Comparison of ENCODE assay signal across 25 cellular contexts in the genomic region with DNA sequence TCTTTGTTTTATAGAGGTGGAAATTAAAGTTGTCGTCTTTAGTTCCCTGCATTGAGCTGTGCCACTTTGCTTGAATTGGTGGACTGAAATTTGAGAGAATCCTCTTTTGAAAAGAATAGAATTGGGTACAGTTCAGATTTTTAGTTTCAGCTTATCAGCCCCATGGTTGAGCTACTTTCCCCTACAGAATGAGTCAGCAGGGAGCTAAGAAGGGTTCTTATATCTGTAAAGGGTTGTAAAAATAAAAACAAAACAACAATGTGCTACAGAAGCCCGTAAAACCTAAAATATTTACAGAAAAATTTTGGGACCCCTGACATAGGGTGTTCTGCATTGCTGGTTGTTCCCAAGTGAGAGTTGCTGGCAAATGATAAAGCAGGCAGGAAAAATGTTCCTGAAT. TPM values are rescaled to one million over a fixed set of nuclear protein-coding genes. Genes with fewer than 3 reads are reported as not detected.
DNase-seq lines count a peak whose midpoint lies in the region; ATAC-seq, FAIRE-seq and TF ChIP-seq lines count a peak whose summit lies in the region.
"Had no signal": no experiment of that assay in that cellular context is flagged by ENCODE, and none has a peak within 500 bp of the region (broad histone marks: within the 10 kb centered on the region; RNA-seq: fewer than 3 reads in every experiment).

No MANE protein-coding gene starts in this region.

- no peak overlapping the region for H2AFZ ChIP-seq in PC-3 (ENCODE audit: low read length)
- H2AFZ ChIP-seq in GM12878 (ENCODE audit: control insufficient read depth, low read depth, low read length) = no peak overlapping the region

- intact Hi-C loops in activated CD4-positive, alpha-beta T cell treated with anti-CD3 and anti-CD28 coated beads for 36 hours (cut with DNase I, micrococcal nuclease) = loop anchor here in 1 of 2 experiments (1.0 kb wide), 1 partner anchor 27 kb away; no protein-coding TSS in a partner anchor
- intact Hi-C loops in PC-3 (cut with micrococcal nuclease) (loop anchor here (10.0 kb wide), 1 partner anchor 54 kb away; no protein-coding TSS in a partner anchor), GM12878 (cut with micrococcal nuclease; ENCODE audit: unreplicated experiment) (no loop called here), ovary (cut with DNase I) (no loop called here), left ventricle myocardium superior (cut with micrococcal nuclease) (no loop called here)

- RAD21 ChIA-PET in GM12878 (lab: Charles Lee; ENCODE audit: unreplicated experiment) = interaction anchor here (0.7 to 1.7 kb wide), 7 partner anchors 10 to 283 kb away, joined by 3 to 6 read pairs (median 4); no protein-coding TSS in a partner anchor

- no peak for ATAC-seq in activated CD4-positive, alpha-beta T cell treated with anti-CD3 and anti-CD28 coated beads for 36 hours
- no peak for ATAC-seq in PC-3
- ATAC-seq in GM12878 = peak; percentile 37
- no peak for ATAC-seq in left ventricle myocardium superior
- ATAC-seq: stimulated activated naive CD8-positive, alpha-beta T cell treated with anti-CD3 and anti-CD28 coated beads, Interleukin-15, amount 100 ng/mL, for 72 hours had no signal

- H3K9ac ChIP-seq in PC-3 (ENCODE audit: low read length) (no peak overlapping the region), GM12878 (ENCODE audit: control insufficient read depth, insufficient read depth, low read length) (no peak overlapping the region)

- H3K79me2 ChIP-seq in PC-3 (ENCODE audit: low read length) = peaks cover 73% of the 10 kb centered on the region
- peaks cover 11% of the 10 kb centered on the region for H3K79me2 ChIP-seq in GM12878 (ENCODE audit: control insufficient read depth, insufficient read depth, low read length)

- no peak for TF ChIP-seq RAD21 in GM12878 (IDR thresholded peaks at IDR 0.05; ENCODE audit: insufficient read depth, low read depth, low read length)

- WGBS in GM12878 (ENCODE audit: insufficient coverage, insufficient replicate concordance, low lambda C conversion rate, missing lambda C conversion rate) = 39% methylated on average over 2 of the region's 2 CpGs
- WGBS in ovary, 3 donors = 53 to 67% (median 56%) methylated on average over 2 of the region's 2 CpGs
- 88% methylated on average over 2 of the region's 2 CpGs for WGBS in suprapubic skin

- H3K4me2 ChIP-seq in PC-3 (ENCODE audit: low read length) (no peak overlapping the region), GM12878 (ENCODE audit: control insufficient read depth, insufficient read depth) (no peak overlapping the region)

- peaks cover 80% of the 10 kb centered on the region for H3K36me3 Mint-ChIP-seq in activated CD4-positive, alpha-beta T cell treated with anti-CD3 and anti-CD28 coated beads for 36 hours (ENCODE audit: low read depth)

- POLR2A ChIA-PET in activated CD4-positive, alpha-beta T cell treated with anti-CD3 and anti-CD28 coated beads for 36 hours (lab: Charles Lee) = interaction anchor here (1.1 to 1.7 kb wide), 2 partner anchors 30 to 32 kb away, joined by 5 to 6 read pairs; no protein-coding TSS in a partner anchor
- POLR2A ChIA-PET in PC-3 (lab: Charles Lee; ENCODE audit: unreplicated experiment) = interaction anchor here (0.6 kb wide), 1 partner anchor 29 kb away, joined by 3 read pairs; no protein-coding TSS in a partner anchor
- POLR2A ChIA-PET in GM12878 (lab: Charles Lee) = interaction anchor here (0.6 to 4.1 kb wide), 7 partner anchors 9 to 42 kb away, joined by 3 to 19 read pairs (median 3); a partner anchor contains a TSS

- in situ Hi-C loops in GM12878 (cut with MboI) = no loop called here

- TF ChIP-seq EP300 in GM12878 (IDR thresholded peaks at IDR 0.05; ENCODE audit: borderline replicate concordance in 1 of 2, control insufficient read depth in 1 of 2, low read depth in 2 of 2, low read length in 2 of 2) (no peak), ovary (IDR thresholded peaks at IDR 0.05) (no peak), suprapubic skin (IDR thresholded peaks at IDR 0.05) (no peak)

- TF ChIP-seq CTCF in PC-3 (conservative IDR thresholded peaks at IDR 0.05; ENCODE audit: low read depth, low read length) (no peak), GM12878 (IDR thresholded peaks at IDR 0.05 in 2 of 3, conservative IDR thresholded peaks at IDR 0.05 in 1 of 3; ENCODE audit: control insufficient read depth in 2 of 3, extremely low read depth in 1 of 3, insufficient read depth in 1 of 3, low read depth in 3 of 3, low read length in 3 of 3) (no peak), neutrophil (IDR thresholded peaks at IDR 0.05) (no peak), ovary (IDR thresholded peaks at IDR 0.05) (no peak), suprapubic skin (IDR thresholded peaks at IDR 0.05) (no peak)

- CTCF ChIA-PET in activated CD4-positive, alpha-beta T cell treated with anti-CD3 and anti-CD28 coated beads for 36 hours (lab: Charles Lee) = interaction anchor here (0.6 to 1.1 kb wide), 4 partner anchors 21 to 1773 kb away, joined by 3 to 4 read pairs (median 3); no protein-coding TSS in a partner anchor
- CTCF ChIA-PET in PC-3 (lab: Charles Lee) (interaction anchor here (0.6 kb wide), 2 partner anchors 27 to 42 kb away, joined by 3 to 5 read pairs; no protein-coding TSS in a partner anchor), GM12878 (lab: Yijun Ruan, JAX) (interaction anchor here (0.7 to 1.7 kb wide), 9 partner anchors 10 to 67 kb away, joined by 3 to 5 read pairs (median 3); no protein-coding TSS in a partner anchor)

- H3K4me3 ChIP-seq in PC-3 (ENCODE audit: low read length) = no peak overlapping the region
- peak overlapping the region; percentile 6; the same call in 1 of the 2 replicates for H3K4me3 ChIP-seq in GM12878
- H3K4me3 ChIP-seq in neutrophil (ENCODE audit: low read depth in 1 of 2, low read length in 1 of 2) = no peak overlapping the region
- H3K4me3 ChIP-seq in ovary = no peak overlapping the region
- no peak overlapping the region for H3K4me3 ChIP-seq in suprapubic skin
- H3K4me3 ChIP-seq: SJCRH30 had no signal

- peaks cover 38% of the 10 kb centered on the region for H3F3A ChIP-seq in PC-3 (ENCODE audit: low read length, unreplicated experiment)

- H3K4me1 ChIP-seq in PC-3 (ENCODE audit: insufficient read depth, low read length) = peaks cover 40% of the 10 kb centered on the region
- peaks cover 21% of the 10 kb centered on the region for H3K4me1 ChIP-seq in GM12878 (ENCODE audit: control insufficient read depth, insufficient read depth, low read length)
- H3K4me1 ChIP-seq in neutrophil (ENCODE audit: control insufficient read depth in 1 of 2, insufficient read depth in 1 of 2, low read depth in 1 of 2, low read length in 1 of 2) = no peaks in the 10 kb centered on the region
- H3K4me1 ChIP-seq in ovary (ENCODE audit: insufficient read depth) = no peaks in the 10 kb centered on the region
- H3K4me1 ChIP-seq in suprapubic skin = no peaks in the 10 kb centered on the region
- H3K4me1 ChIP-seq: SJCRH30 had no signal

- DNase-seq in activated CD4-positive, alpha-beta T cell treated with anti-CD3 and anti-CD28 coated beads for 36 hours = no peak
- DNase-seq in activated CD4-positive, alpha-beta T cell treated with anti-CD3 and anti-CD28 coated beads, Interleukin-2, amount 50 U/mL, for 48 hours = no peak
- no peak for DNase-seq in PC-3
- no peak for DNase-seq in GM12878 (ENCODE audit: low read depth, low spot score)
- DNase-seq in ovary = no peak
- no peak for DNase-seq in left ventricle myocardium superior
- no peak for DNase-seq in suprapubic skin (ENCODE audit: low spot score in 2 of 2)
- DNase-seq: activated CD4-positive, CD25-positive, alpha-beta regulatory T cell treated with anti-CD3 and anti-CD28 coated beads, Interleukin-2, amount 50 U/mL, for 72 hours; activated naive CD8-positive, alpha-beta T cell treated with anti-CD3 and anti-CD28 coated beads, Interleukin-2, amount 10 ng/mL, durations not matched to agents 7 days and 5 days; HCEC 1CT; kidney glomerular epithelial cell; mesendoderm; NCI-H1417; NCI-H526; SJCRH30; stimulated activated naive CD8-positive, alpha-beta T cell treated with anti-CD3 and anti-CD28 coated beads, Interleukin-15, amount 100 ng/mL, for 72 hours; T-helper 9 cell had no signal

- H4K20me1 ChIP-seq in PC-3 (ENCODE audit: low read length) (peaks cover 44% of the 10 kb centered on the region), GM12878 (ENCODE audit: control insufficient read depth, insufficient read depth) (no peaks in the 10 kb centered on the region)

- H3K27ac ChIP-seq in PC-3 (ENCODE audit: low read length) (peak overlapping the region; percentile 4; the same call in 1 of the 2 replicates), GM12878 (ENCODE audit: control insufficient read depth, insufficient read depth) (peak overlapping the region; percentile 27; the same call in 1 of the 2 replicates), neutrophil (peak overlapping the region; percentile 48), ovary (no peak overlapping the region), suprapubic skin (no peak overlapping the region)
- H3K27ac ChIP-seq: C4-2B, SJCRH30 had no signal

- no peaks in the 10 kb centered on the region for H3K27me3 Mint-ChIP-seq in activated CD4-positive, alpha-beta T cell treated with anti-CD3 and anti-CD28 coated beads for 36 hours
- H3K27me3 Mint-ChIP-seq: activated naive CD8-positive, alpha-beta T cell treated with anti-CD3 and anti-CD28 coated beads, Interleukin-2, amount 10 ng/mL, durations not matched to agents 7 days and 5 days; brain; dendritic cell treated with granulocyte-macrophage colony-stimulating factor and Interleukin-4, amounts not matched to agents 40 ng/mL and 50 ng/mL, for 4 days; progenitor cell of endocrine pancreas; stimulated activated naive CD8-positive, alpha-beta T cell treated with anti-CD3 and anti-CD28 coated beads, Interleukin-15, amount 100 ng/mL, for 72 hours; type B pancreatic cell had no signal

- FAIRE-seq in GM12878 (lab: Jason Lieb, UNC) = no peak
- FAIRE-seq: A204.1 had no signal

- no peaks in the 10 kb centered on the region for H3K9me3 Mint-ChIP-seq in activated CD4-positive, alpha-beta T cell treated with anti-CD3 and anti-CD28 coated beads for 36 hours (ENCODE audit: low read depth)
- H3K9me3 Mint-ChIP-seq: activated naive CD8-positive, alpha-beta T cell treated with anti-CD3 and anti-CD28 coated beads, Interleukin-2, amount 10 ng/mL, durations not matched to agents 7 days and 5 days; brain; dendritic cell treated with granulocyte-macrophage colony-stimulating factor and Interleukin-4, amounts not matched to agents 40 ng/mL and 50 ng/mL, for 4 days; nephron; stimulated activated naive CD8-positive, alpha-beta T cell treated with anti-CD3 and anti-CD28 coated beads, Interleukin-15, amount 100 ng/mL, for 72 hours; type B pancreatic cell had no signal

- H3K36me3 ChIP-seq in PC-3 (ENCODE audit: low read depth, low read length) (peaks cover 89% of the 10 kb centered on the region), GM12878 (ENCODE audit: control insufficient read depth in 2 of 2, insufficient read depth in 2 of 2, low read length in 1 of 2) (peaks cover 7 to 35% of the 10 kb centered on the region in 2 experiments), neutrophil (peaks cover 68% of the 10 kb centered on the region), ovary (no peaks in the 10 kb centered on the region), suprapubic skin (peaks cover 82% of the 10 kb centered on the region)

- H3K4me1 Mint-ChIP-seq in activated CD4-positive, alpha-beta T cell treated with anti-CD3 and anti-CD28 coated beads for 36 hours = peaks cover 60% of the 10 kb centered on the region
- H3K4me1 Mint-ChIP-seq: nephron had no signal

- BruUV-seq in PC-3 (replicated peaks; lab: Mats Ljungman, UMichigan) (no TSS peak), GM12878 (replicated peaks; lab: Mats Ljungman, UMichigan) (no TSS peak)

- no peaks in the 10 kb centered on the region for H3K9me2 ChIP-seq in PC-3 (replicated peaks; ENCODE audit: low read length)

- no peaks in the 10 kb centered on the region for H3K27me3 ChIP-seq in PC-3 (ENCODE audit: low read length)
- H3K27me3 ChIP-seq in GM12878 (replicated peaks in 1 of 2; ENCODE audit: control insufficient read depth in 2 of 2, insufficient read depth in 2 of 2, low read length in 1 of 2) = no peaks in the 10 kb centered on the region
- H3K27me3 ChIP-seq in neutrophil = no peaks in the 10 kb centered on the region
- H3K27me3 ChIP-seq in ovary = no peaks in the 10 kb centered on the region
- no peaks in the 10 kb centered on the region for H3K27me3 ChIP-seq in suprapubic skin
- H3K27me3 ChIP-seq: SJCRH30 had no signal

- TF ChIP-seq POLR2A in GM12878 (IDR thresholded peaks at IDR 0.05; ENCODE audit: low read depth, low read length) (no peak), ovary (IDR thresholded peaks at IDR 0.05) (no peak), suprapubic skin (IDR thresholded peaks at IDR 0.05) (no peak)

- no peaks in the 10 kb centered on the region for H3K9me3 ChIP-seq in PC-3 (ENCODE audit: low read length)
- no peaks in the 10 kb centered on the region for H3K9me3 ChIP-seq in GM12878 (replicated peaks; ENCODE audit: control insufficient read depth, insufficient read depth, low read length)
- H3K9me3 ChIP-seq in neutrophil = no peaks in the 10 kb centered on the region
- no peaks in the 10 kb centered on the region for H3K9me3 ChIP-seq in ovary
- H3K9me3 ChIP-seq in suprapubic skin = no peaks in the 10 kb centered on the region
- H3K9me3 ChIP-seq: SJCRH30 had no signal

- H3K27ac Mint-ChIP-seq in activated CD4-positive, alpha-beta T cell treated with anti-CD3 and anti-CD28 coated beads for 36 hours = peak overlapping the region; percentile 53
- H3K27ac Mint-ChIP-seq: dendritic cell treated with granulocyte-macrophage colony-stimulating factor and Interleukin-4, amounts not matched to agents 40 ng/mL and 50 ng/mL, for 4 days; nephron; type B pancreatic cell had no signal

- H3K4me3 Mint-ChIP-seq in activated CD4-positive, alpha-beta T cell treated with anti-CD3 and anti-CD28 coated beads for 36 hours = no peak overlapping the region
- H3K4me3 Mint-ChIP-seq: activated naive CD8-positive, alpha-beta T cell treated with anti-CD3 and anti-CD28 coated beads, Interleukin-2, amount 10 ng/mL, durations not matched to agents 7 days and 5 days; brain; dendritic cell treated with granulocyte-macrophage colony-stimulating factor and Interleukin-4, amounts not matched to agents 40 ng/mL and 50 ng/mL, for 4 days; nephron; stimulated activated naive CD8-positive, alpha-beta T cell treated with anti-CD3 and anti-CD28 coated beads, Interleukin-15, amount 100 ng/mL, for 72 hours; type B pancreatic cell had no signal

- SMC1A ChIA-PET in GM12878 (lab: Charles Lee; ENCODE audit: uncharacterized antibody, unreplicated experiment) = interaction anchor here (0.6 to 7.1 kb wide), 8 partner anchors 12 to 566 kb away, joined by 3 to 46 read pairs (median 4); a partner anchor contains a TSS

RNA-seq across cellular contexts. Expression of a gene that starts 12.6 kb away (rescaled TPM):
- 10 to 100 TPM; 69.3 to 69.6 TPM for total RNA-seq in activated CD4-positive, alpha-beta T cell treated with anti-CD3 and anti-CD28 coated beads for 36 hours
- total RNA-seq in PC-3 (2014; rRNA removed) (209 and 257 TPM in 2 replicates), GM12878 (2014; rRNA removed) (39.0 and 42.2 TPM in 2 replicates), GM12878 (2014; rRNA removed; fragmentation: Illumina TruSeq; extraction: Trizol) (40.5 and 41.2 TPM in 2 replicates), GM12878 (2021) (50.5 and 59.1 TPM in 2 replicates), ovary (10 to 100 TPM; 13.1 to 49.9 (median 19.9) TPM), left ventricle myocardium superior (10.8 TPM), suprapubic skin (10 to 100 TPM; 19.2 to 50.6 (median 34.5) TPM)
- total RNA-seq in GM12878 (2013; cell fraction: nucleolus; rRNA removed) = 175 and 176 TPM in 2 replicates
- 20.7 TPM for polyA plus RNA-seq in GM12878 (2011; ENCODE audit: low read depth)
- polyA plus RNA-seq in GM12878 (2011; rRNA removed) (45.3 and 48.6 TPM in 2 replicates), GM12878 (2014; fragmentation: Illumina TruSeq; extraction: Trizol) (46.8 and 59.1 TPM in 2 replicates), GM12878 (2014; fragmentation: Nextera tagmentation; extraction: Ambion mirVana) (10 to 100 TPM; 21.2 to 22.6 TPM), GM12878 (2014; rRNA removed) (37.6 and 39.8 TPM in 2 replicates), GM12878 (2016; fragmentation: Nextera tagmentation; extraction: Ambion mirVana) (10 to 100 TPM; 46.9 to 49.5 TPM), ovary (10 to 100 TPM in 1 of 2 donors, 1 to 10 TPM in 1; 8.2 to 21.8 TPM)
- polyA plus RNA-seq in GM12878 (2011; cell fraction: cytosol; rRNA removed) = 43.1 and 43.8 TPM in 2 replicates
- 72.4 and 78.1 TPM in 2 replicates for polyA plus RNA-seq in GM12878 (2011; cell fraction: nucleus; rRNA removed)
- 23.9 and 25.2 TPM in 2 replicates for polyA plus RNA-seq in GM12878 (2012)
- 44.5 and 55.3 TPM in 2 replicates for polyA minus RNA-seq in GM12878 (2011; rRNA and poly(A)+ RNA removed)
- 15.6 and 31.7 TPM in 2 replicates for polyA minus RNA-seq in GM12878 (2011; cell fraction: cytosol; rRNA and poly(A)+ RNA removed)
- polyA minus RNA-seq in GM12878 (2011; cell fraction: nucleus; rRNA and poly(A)+ RNA removed) = 40.6 and 63.9 TPM in 2 replicates

Comparison
In these comparisons a context has a peak if more than half of its experiments do, and no peak if none do; other contexts are left out.
1. H3K27ac ChIP-seq: peak in PC-3 (single experiment), GM12878 (single experiment) and neutrophil (single experiment); none in ovary (0 of 2) and suprapubic skin (single experiment).